1 cellular context compared by ENCODE assay signal in the genomic region with DNA sequence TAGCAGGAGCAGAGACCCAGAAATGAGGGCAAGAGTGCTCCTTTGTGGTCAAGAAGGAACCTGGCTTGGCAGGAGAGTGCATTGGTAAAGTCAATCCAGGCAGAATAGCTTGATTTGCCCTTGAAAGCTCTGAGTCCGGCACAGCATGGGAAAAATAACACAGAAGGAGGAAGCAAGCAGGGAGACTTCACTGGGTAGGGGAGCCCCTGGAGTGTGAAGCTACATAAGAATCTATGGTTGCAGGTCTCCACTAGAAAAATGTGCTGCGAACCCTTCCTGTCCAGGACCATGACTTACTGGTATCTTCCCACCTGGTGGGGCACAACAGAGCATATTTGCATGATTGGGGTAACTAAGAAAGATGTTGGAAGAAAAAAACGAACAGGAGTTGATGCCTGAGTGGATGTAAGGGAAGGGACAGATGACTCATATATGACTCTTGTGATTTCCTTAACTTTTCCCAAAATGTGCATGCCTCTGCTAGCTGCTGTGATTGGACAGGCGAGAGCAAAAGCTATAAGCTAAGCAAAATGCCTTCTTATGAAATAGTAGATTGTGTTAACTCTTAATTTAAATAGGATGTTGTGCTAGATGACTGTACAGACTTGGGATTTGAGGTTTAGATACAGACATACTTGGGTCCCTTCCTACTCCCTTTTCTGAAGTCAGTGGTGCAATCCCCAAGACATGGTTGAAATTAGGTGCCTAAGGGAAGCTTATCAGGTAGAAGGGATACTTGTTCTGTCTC.
TF ChIP-seq lines count a peak whose summit lies in the region.

No MANE protein-coding gene starts in this region.

TF ChIP-seq in H1, 55 proteins besides CTCF, POLR2A, EP300 and RAD21 (continued from another document):
- no peak for TF ChIP-seq MAFK (IDR thresholded peaks at IDR 0.05; ENCODE audit: low read depth, low read length)
- TF ChIP-seq CBX8 (IDR thresholded peaks at IDR 0.05; ENCODE audit: borderline replicate concordance, low read depth, low read length) = no peak
- TF ChIP-seq KDM1A (IDR thresholded peaks at IDR 0.05; ENCODE audit: borderline replicate concordance, low read length) = no peak
- TF ChIP-seq POU5F1 (IDR thresholded peaks at IDR 0.05; ENCODE audit: low read depth, low read length) = no peak
- TF ChIP-seq, protein P1, sequence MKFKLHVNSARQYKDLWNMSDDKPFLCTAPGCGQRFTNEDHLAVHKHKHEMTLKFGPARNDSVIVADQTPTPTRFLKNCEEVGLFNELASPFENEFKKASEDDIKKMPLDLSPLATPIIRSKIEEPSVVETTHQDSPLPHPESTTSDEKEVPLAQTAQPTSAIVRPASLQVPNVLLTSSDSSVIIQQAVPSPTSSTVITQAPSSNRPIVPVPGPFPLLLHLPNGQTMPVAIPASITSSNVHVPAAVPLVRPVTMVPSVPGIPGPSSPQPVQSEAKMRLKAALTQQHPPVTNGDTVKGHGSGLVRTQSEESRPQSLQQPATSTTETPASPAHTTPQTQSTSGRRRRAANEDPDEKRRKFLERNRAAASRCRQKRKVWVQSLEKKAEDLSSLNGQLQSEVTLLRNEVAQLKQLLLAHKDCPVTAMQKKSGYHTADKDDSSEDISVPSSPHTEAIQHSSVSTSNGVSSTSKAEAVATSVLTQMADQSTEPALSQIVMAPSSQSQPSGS (IDR thresholded peaks at IDR 0.05; ENCODE audit: low read length) = no peak
- TF ChIP-seq HDAC6 (IDR thresholded peaks at IDR 0.05; ENCODE audit: low read depth, low read length) = no peak
- no peak for TF ChIP-seq NRF1 (IDR thresholded peaks at IDR 0.05; ENCODE audit: low read depth, low read length)
